Comparison of ENCODE assay signal across 8 cellular contexts in genomic region chr1:182601416-182601786, GRCh38. TPM values are rescaled to one million over a fixed set of nuclear protein-coding genes. Genes with fewer than 3 reads are reported as not detected.
DNase-seq lines count a peak whose midpoint lies in the region; ATAC-seq, FAIRE-seq and TF ChIP-seq lines count a peak whose summit lies in the region.

No MANE protein-coding gene starts in this region.

- no peaks in the 10 kb centered on the region for H3K27me3 Mint-ChIP-seq in T-helper 17 cell

- CTCF ChIA-PET in A673 (lab: Charles Lee): interaction anchor here (1.3 to 3.1 kb wide), 3 partner anchors 181 to 185 kb away, joined by 14 to 40 read pairs (median 19); no protein-coding TSS in a partner anchor

- BruUV-seq in A673 (replicated peaks; lab: Mats Ljungman, UMichigan): no TSS peak

- H3K36me3 ChIP-seq in A673 (ENCODE audit: insufficient read depth, low read length, poor library complexity, severe bottlenecking): peaks cover 43% of the 10 kb centered on the region

- peaks cover 2% of the 10 kb centered on the region for H3K36me3 Mint-ChIP-seq in T-helper 17 cell (ENCODE audit: low read depth)

- H3K4me3 Mint-ChIP-seq in T-helper 17 cell: no peak overlapping the region

- peak; percentile 16 for ATAC-seq in T-helper 17 cell
- peak; percentile 34 for ATAC-seq in sciatic nerve

- H3K4me1 Mint-ChIP-seq in T-helper 17 cell: peaks cover 15% of the 10 kb centered on the region

- H3K4me3 ChIP-seq in A673 (ENCODE audit: low read depth, low read length, poor library complexity, severe bottlenecking): peak overlapping the region; percentile 65

- DNase-seq in A673 (ENCODE audit: low spot score) (peak; percentile 84), GM18507 (ENCODE audit: extremely low spot score, insufficient read length, low read depth) (no peak), NCI-H2029 (lab: John Stamatoyannopoulos, UW) (peak; percentile 71), T-helper 17 cell (peak; percentile 40 to 59 (median 42)), astrocyte of the hippocampus (ENCODE audit: low read depth, low spot score) (peak; percentile 86), hippocampal formation (lab: John Stamatoyannopoulos, UW) (peak; percentile 38 to 78), sciatic nerve (ENCODE audit: low spot score) (peak; percentile 78), GM19240 (ENCODE audit: insufficient read length, low spot score) (no peak)

- no peak overlapping the region for H3K27ac Mint-ChIP-seq in T-helper 17 cell

- POLR2A ChIA-PET in A673 (lab: Charles Lee; ENCODE audit: low non-redundant PET): interaction anchor here (0.6 kb wide), 1 partner anchor 16 kb away, joined by 7 read pairs; no protein-coding TSS in a partner anchor

- H3K27ac ChIP-seq in A673 (ENCODE audit: low read depth, low read length, poor library complexity, severe bottlenecking): peak overlapping the region; percentile 39

- intact Hi-C loops in A673 (cut with micrococcal nuclease; ENCODE audit: unreplicated experiment) (loop anchor here (1.0 to 5.0 kb wide), 2 partner anchors 71 to 181 kb away; no protein-coding TSS in a partner anchor), sciatic nerve (cut with DNase I) (loop anchor here (2.0 kb wide), 1 partner anchor 181 kb away; no protein-coding TSS in a partner anchor)

- FAIRE-seq in GM18507 (lab: Jason Lieb, UNC): peak; percentile 85

- peaks cover 30% of the 10 kb centered on the region for H3K4me1 ChIP-seq in A673 (ENCODE audit: insufficient read depth, low read length, poor library complexity, severe bottlenecking)

- no peaks in the 10 kb centered on the region for H3K27me3 ChIP-seq in A673 (replicated peaks; ENCODE audit: insufficient read depth, low read depth, low read length, poor library complexity)

- peak; percentile 88 for TF ChIP-seq CTCF in A673 (conservative IDR thresholded peaks at IDR 0.05; ENCODE audit: low read depth, low read length)

- no peaks in the 10 kb centered on the region for H3K9me3 ChIP-seq in A673 (ENCODE audit: low read depth, low read length, poor library complexity, severe bottlenecking)
- H3K9me3 ChIP-seq in T-helper 17 cell (ENCODE audit: control insufficient read depth, low read length, poor library complexity, severe bottlenecking): no peaks in the 10 kb centered on the region

RNA-seq across cellular contexts. Expression of gene RGS16, which starts 2.8 kb away (rescaled TPM):
- total RNA-seq in A673 (2021) (22.1 and 23.1 TPM in 2 replicates), T-helper 17 cell (10 to 100 TPM; 23.4 to 23.5 TPM), sciatic nerve (14.1 TPM)

RNA-seq across cellular contexts. Expression of gene RNASEL, which starts 12.3 kb away (rescaled TPM):
- total RNA-seq in A673 (2021) (3.2 and 3.3 TPM in 2 replicates), T-helper 17 cell (1 to 10 TPM; 4.3 to 7.4 TPM), sciatic nerve (11.6 TPM)

Comparison
In these comparisons a context has a peak if more than half of its experiments do, and no peak if none do; other contexts are left out.
1. DNase-seq: peak in A673 (single experiment), NCI-H2029 (single experiment), T-helper 17 cell (3 of 3), astrocyte of the hippocampus (single experiment), hippocampal formation (2 of 2) and sciatic nerve (single experiment); none in GM18507 (single experiment) and GM19240 (single experiment).